20 cellular contexts compared by ENCODE assay signal in the genomic region with DNA sequence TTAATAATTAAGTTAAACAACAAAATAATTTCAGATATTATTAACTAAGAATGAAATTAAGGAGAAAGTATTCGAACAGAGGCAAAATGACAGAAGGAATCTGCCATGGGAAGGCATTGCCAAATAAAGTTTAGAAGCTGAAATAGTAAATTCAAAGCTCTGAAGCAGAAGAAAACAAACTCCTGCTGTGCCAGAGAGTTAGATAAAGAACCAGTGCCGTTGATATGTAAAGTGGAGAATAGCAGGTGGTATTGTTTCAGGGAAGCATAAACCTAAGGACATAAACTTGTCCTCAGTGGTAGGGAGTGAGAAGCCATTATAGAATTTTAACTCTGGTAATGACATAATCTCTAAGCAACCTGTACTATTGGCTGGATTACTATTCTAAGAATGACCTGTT. TPM values are rescaled to one million over a fixed set of nuclear protein-coding genes. Genes with fewer than 3 reads are reported as not detected.
"Had no signal": no experiment of that assay in that cellular context is flagged by ENCODE, and none has a peak within 500 bp of the region (broad histone marks: within the 10 kb centered on the region; RNA-seq: fewer than 3 reads in every experiment).

No MANE protein-coding gene starts in this region.

- DNase-seq: activated CD4-positive, alpha-beta memory T cell treated with anti-CD3 and anti-CD28 coated beads for 36 hours; activated CD4-positive, alpha-beta T cell treated with anti-CD3 and anti-CD28 coated beads, Interleukin-2, amount 10 ng/mL, durations not matched to agents 7 days and 5 days; activated CD4-positive, CD25-positive, alpha-beta regulatory T cell; activated CD8-positive, alpha-beta memory T cell treated with anti-CD3 and anti-CD28 coated beads for 24 hours; activated gamma-delta T cell; activated naive CD4-positive, alpha-beta T cell treated with anti-CD3 and anti-CD28 coated beads for 36 hours; activated T-cell treated with anti-CD3 and anti-CD28 coated beads, Interleukin-2, amount 50 U/mL, for 4 hours; Kasumi-1; NCI-H1048; NCI-H146; NCI-H187 treated with DMSO at 0.1 percent for 48 hours; NCI-H2081 treated with DMSO at 0.1 percent for 48 hours; NCI-H446; SIG-M5; T-helper 17 cell; T-helper 9 cell had no signal

- H3K4me3 Mint-ChIP-seq: activated CD4-positive, alpha-beta memory T cell treated with anti-CD3 and anti-CD28 coated beads for 36 hours; activated CD4-positive, alpha-beta T cell treated with anti-CD3 and anti-CD28 coated beads, Interleukin-2, amount 10 ng/mL, durations not matched to agents 7 days and 5 days; activated naive CD4-positive, alpha-beta T cell treated with anti-CD3 and anti-CD28 coated beads for 36 hours; activated naive CD8-positive, alpha-beta T cell; activated T-cell treated with anti-CD3 and anti-CD28 coated beads, Interleukin-2, amount 50 U/mL, for 4 hours; brain; T-helper 17 cell had no signal

- H3K4me1 Mint-ChIP-seq: activated CD4-positive, alpha-beta T cell treated with anti-CD3 and anti-CD28 coated beads, Interleukin-2, amount 10 ng/mL, durations not matched to agents 7 days and 5 days; T-helper 17 cell had no signal

- H3K27ac Mint-ChIP-seq: activated CD4-positive, alpha-beta memory T cell treated with anti-CD3 and anti-CD28 coated beads for 36 hours; activated CD4-positive, alpha-beta T cell treated with anti-CD3 and anti-CD28 coated beads, Interleukin-2, amount 10 ng/mL, durations not matched to agents 7 days and 5 days; activated naive CD4-positive, alpha-beta T cell treated with anti-CD3 and anti-CD28 coated beads for 36 hours; activated naive CD8-positive, alpha-beta T cell; T-helper 17 cell had no signal

- ATAC-seq: activated T-cell treated with anti-CD3 and anti-CD28 coated beads, Interleukin-2, amount 50 U/mL, for 4 hours; T-helper 17 cell had no signal

- H3K9me3 Mint-ChIP-seq: activated CD4-positive, alpha-beta T cell treated with anti-CD3 and anti-CD28 coated beads, Interleukin-2, amount 10 ng/mL, durations not matched to agents 7 days and 5 days had no signal

- H3K27me3 Mint-ChIP-seq: activated CD4-positive, alpha-beta T cell treated with anti-CD3 and anti-CD28 coated beads, Interleukin-2, amount 10 ng/mL, durations not matched to agents 7 days and 5 days had no signal

- H3K36me3 Mint-ChIP-seq: activated CD4-positive, alpha-beta memory T cell treated with anti-CD3 and anti-CD28 coated beads for 36 hours; activated naive CD8-positive, alpha-beta T cell; brain had no signal

RNA-seq across cellular contexts. Expression of a gene that starts 2.7 kb away (rescaled TPM):
- total RNA-seq: activated CD4-positive, alpha-beta memory T cell treated with anti-CD3 and anti-CD28 coated beads for 36 hours; activated CD4-positive, alpha-beta T cell treated with anti-CD3 and anti-CD28 coated beads, Interleukin-2, amount 10 ng/mL, durations not matched to agents 7 days and 5 days; activated naive CD4-positive, alpha-beta T cell treated with anti-CD3 and anti-CD28 coated beads for 36 hours; astrocyte had no signal

RNA-seq across cellular contexts. Expression of a gene that starts 7.6 kb away (rescaled TPM):
- total RNA-seq: activated CD4-positive, alpha-beta memory T cell treated with anti-CD3 and anti-CD28 coated beads for 36 hours; activated CD4-positive, alpha-beta T cell treated with anti-CD3 and anti-CD28 coated beads, Interleukin-2, amount 10 ng/mL, durations not matched to agents 7 days and 5 days; activated naive CD4-positive, alpha-beta T cell treated with anti-CD3 and anti-CD28 coated beads for 36 hours; astrocyte; RPMI7951; T-helper 17 cell had no signal

RNA-seq across cellular contexts. Expression of a gene that starts 12.4 kb away (rescaled TPM):
- total RNA-seq: activated CD4-positive, alpha-beta memory T cell treated with anti-CD3 and anti-CD28 coated beads for 36 hours; activated CD4-positive, alpha-beta T cell treated with anti-CD3 and anti-CD28 coated beads, Interleukin-2, amount 10 ng/mL, durations not matched to agents 7 days and 5 days; activated naive CD4-positive, alpha-beta T cell treated with anti-CD3 and anti-CD28 coated beads for 36 hours; astrocyte; T-helper 17 cell had no signal

RNA-seq across cellular contexts. Expression of a gene that starts 23.0 kb away (rescaled TPM):
- total RNA-seq: activated CD4-positive, alpha-beta memory T cell treated with anti-CD3 and anti-CD28 coated beads for 36 hours; activated CD4-positive, alpha-beta T cell treated with anti-CD3 and anti-CD28 coated beads, Interleukin-2, amount 10 ng/mL, durations not matched to agents 7 days and 5 days; activated naive CD4-positive, alpha-beta T cell treated with anti-CD3 and anti-CD28 coated beads for 36 hours; astrocyte; RPMI7951 had no signal

RNA-seq across cellular contexts. Expression of a gene that starts 30.4 kb away (rescaled TPM):
- total RNA-seq: activated CD4-positive, alpha-beta memory T cell treated with anti-CD3 and anti-CD28 coated beads for 36 hours; activated CD4-positive, alpha-beta T cell treated with anti-CD3 and anti-CD28 coated beads, Interleukin-2, amount 10 ng/mL, durations not matched to agents 7 days and 5 days; activated naive CD4-positive, alpha-beta T cell treated with anti-CD3 and anti-CD28 coated beads for 36 hours; activated T-cell treated with anti-CD3 and anti-CD28 coated beads, Interleukin-2, amount 50 U/mL, for 4 hours; astrocyte; RPMI7951 had no signal
